10 cellular contexts compared by ENCODE assay signal in the genomic region with DNA sequence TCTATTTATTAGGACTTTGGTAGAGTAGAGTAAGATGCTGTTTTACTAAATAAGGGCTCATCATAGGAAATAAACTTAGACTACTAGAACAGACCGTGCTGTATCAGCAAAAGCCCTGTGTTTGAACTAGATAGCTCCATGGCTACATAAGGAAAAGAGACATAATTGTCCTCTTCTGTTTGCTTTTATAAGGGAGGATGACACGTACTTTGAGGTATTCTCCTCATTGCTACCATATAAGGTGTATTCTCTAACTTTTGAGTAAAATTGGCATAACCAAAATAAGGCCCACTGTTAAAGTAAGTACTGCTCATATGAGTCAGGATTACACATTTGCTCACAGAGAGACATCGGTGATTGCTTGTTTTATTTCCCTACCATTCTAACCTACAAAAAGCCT.
A peak's percentile ranks its signal among the peaks of the same experiment; 100 is the strongest.
DNase-seq lines count a peak whose midpoint lies in the region; ATAC-seq and TF ChIP-seq lines count a peak whose summit lies in the region.
"Had no signal": no experiment of that assay in that cellular context is flagged by ENCODE, and none has a peak within 500 bp of the region (broad histone marks: within the 10 kb centered on the region; RNA-seq: fewer than 3 reads in every experiment).

No MANE protein-coding gene starts in this region.

- no peaks in the 10 kb centered on the region for H3K9me3 ChIP-seq in SK-N-SH

- H3K36me3 ChIP-seq in SK-N-SH (replicated peaks in 1 of 2; ENCODE audit: control insufficient read depth in 1 of 2, insufficient read depth in 2 of 2, low read length in 1 of 2): peaks cover 0 to 28% of the 10 kb centered on the region in 2 experiments

- H3K4me2 ChIP-seq in SK-N-SH: 0 out of 2 replicates have a peak overlapping the region, but pooled peaks have one; percentile 27

- H3K79me2 ChIP-seq in SK-N-SH (ENCODE audit: insufficient read depth): peaks cover 100% of the 10 kb centered on the region

- DNase-seq in ELR (ENCODE audit: low read depth) (peak; percentile 80), SK-N-SH (no peak), fibroblast of villous mesenchyme (ENCODE audit: low read depth) (peak; percentile 53), skeletal muscle cell (ENCODE audit: low read depth) (peak; percentile 73), progenitor cell of endocrine pancreas (ENCODE audit: low spot score, unreplicated experiment) (no peak), HuH-7.5 (ENCODE audit: low spot score) (no peak), midbrain (lab: John Stamatoyannopoulos, UW) (no peak)
- DNase-seq: NCI-H2171 treated with DMSO at 0.1 percent for 48 hours had no signal

- CTCF ChIA-PET in SK-N-SH (lab: Yijun Ruan, JAX): no interaction called here

- H3K27me3 ChIP-seq in SK-N-SH (ENCODE audit: insufficient read depth): no peaks in the 10 kb centered on the region

- H3K27me3 Mint-ChIP-seq in progenitor cell of endocrine pancreas: no peaks in the 10 kb centered on the region

- no peak overlapping the region for H3K4me3 Mint-ChIP-seq in progenitor cell of endocrine pancreas (ENCODE audit: low read depth)

- TF ChIP-seq RAD21 in SK-N-SH (IDR thresholded peaks at IDR 0.05; ENCODE audit: low read length): no peak

- ATAC-seq in HG03097 (IDR thresholded peaks at IDR 0.05; ENCODE audit: low FRiP score, unreplicated experiment): no peak

- H3K27ac Mint-ChIP-seq in progenitor cell of endocrine pancreas: no peak overlapping the region
- H3K27ac Mint-ChIP-seq: activated naive CD4-positive, alpha-beta T cell treated with anti-CD3 and anti-CD28 coated beads, Interleukin-2, amount 50 U/mL, for 72 hours had no signal

- POLR2A ChIA-PET in SK-N-SH (lab: Yijun Ruan, JAX): no interaction called here

- 62% methylated on average over 3 of the region's 3 CpGs for WGBS in SK-N-SH (ENCODE audit: low lambda C conversion rate)

- peaks cover 0 to 30% of the 10 kb centered on the region in 2 experiments; a peak in 3 of 4 replicates for H3K4me1 ChIP-seq in SK-N-SH (ENCODE audit: control insufficient read depth in 1 of 2, insufficient read depth in 2 of 2, low read depth in 1 of 2, low read length in 1 of 2)

- peak overlapping the region in 1 of 2 experiments; percentile 76; a peak in 2 of 4 replicates for H3K27ac ChIP-seq in SK-N-SH (ENCODE audit: low read depth in 2 of 2, low read length in 1 of 2)

- no peaks in the 10 kb centered on the region for H3K9me2 ChIP-seq in SK-N-SH

- no peaks in the 10 kb centered on the region for H4K20me1 ChIP-seq in SK-N-SH (ENCODE audit: insufficient read depth)

- no peak overlapping the region for H2AFZ ChIP-seq in SK-N-SH (ENCODE audit: low read depth)

- TF ChIP-seq EP300 in SK-N-SH (IDR thresholded peaks at IDR 0.05; ENCODE audit: borderline replicate concordance in 1 of 2, low read depth in 1 of 2, low read length in 1 of 2): no peak

- peaks cover 19% of the 10 kb centered on the region for H3K9me3 Mint-ChIP-seq in progenitor cell of endocrine pancreas (ENCODE audit: low read depth)
- H3K9me3 Mint-ChIP-seq: activated naive CD4-positive, alpha-beta T cell treated with anti-CD3 and anti-CD28 coated beads, Interleukin-2, amount 50 U/mL, for 72 hours had no signal

- H3F3A ChIP-seq in SK-N-SH (replicated peaks; ENCODE audit: insufficient read depth): peaks cover 8% of the 10 kb centered on the region

- H3K4me3 ChIP-seq in SK-N-SH (ENCODE audit: low read depth in 2 of 2, low read length in 1 of 2) (no peak overlapping the region), fibroblast of villous mesenchyme (ENCODE audit: low read depth, low read length) (no peak overlapping the region), skeletal muscle cell (ENCODE audit: low read depth, low read length) (no peak overlapping the region)

- TF ChIP-seq CTCF in SK-N-SH (IDR thresholded peaks at IDR 0.05) (no peak), fibroblast of villous mesenchyme (IDR thresholded peaks at IDR 0.05; ENCODE audit: insufficient read depth, low read depth, low read length) (no peak), progenitor cell of endocrine pancreas (IDR thresholded peaks at IDR 0.05; ENCODE audit: unreplicated experiment) (no peak)

- H3K36me3 Mint-ChIP-seq in progenitor cell of endocrine pancreas (ENCODE audit: insufficient read depth): peaks cover 14% of the 10 kb centered on the region

- H3K9ac ChIP-seq in SK-N-SH: peak overlapping the region; percentile 23; the same call in 1 of the 2 replicates

- peaks cover 4% of the 10 kb centered on the region for H3K4me1 Mint-ChIP-seq in progenitor cell of endocrine pancreas (ENCODE audit: low read depth)

TF ChIP-seq in SK-N-SH, 30 proteins besides CTCF, POLR2A, EP300 and RAD21 (continues in another document):
- TF ChIP-seq FOSL2 (IDR thresholded peaks at IDR 0.05; ENCODE audit: borderline replicate concordance, low read depth) (no peak), TCF12 (IDR thresholded peaks at IDR 0.05) (no peak), SIN3A (IDR thresholded peaks at IDR 0.05; ENCODE audit: borderline replicate concordance, low read depth, low read length) (no peak), JUND (IDR thresholded peaks at IDR 0.05) (no peak), FOXJ3 (CRISPR knock-in tag; IDR thresholded peaks at IDR 0.05) (no peak), POLR2AphosphoS5 (IDR thresholded peaks at IDR 0.05; ENCODE audit: low read depth, low read length) (no peak), TEAD4 (IDR thresholded peaks at IDR 0.05; ENCODE audit: borderline replicate concordance, insufficient read depth) (no peak), SMC3 (IDR thresholded peaks at IDR 0.05; ENCODE audit: low read depth, low read length) (no peak), ELF1 (IDR thresholded peaks at IDR 0.05) (no peak), FOXM1 (IDR thresholded peaks at IDR 0.05; ENCODE audit: low read depth) (no peak)
- TF ChIP-seq, protein P1, sequence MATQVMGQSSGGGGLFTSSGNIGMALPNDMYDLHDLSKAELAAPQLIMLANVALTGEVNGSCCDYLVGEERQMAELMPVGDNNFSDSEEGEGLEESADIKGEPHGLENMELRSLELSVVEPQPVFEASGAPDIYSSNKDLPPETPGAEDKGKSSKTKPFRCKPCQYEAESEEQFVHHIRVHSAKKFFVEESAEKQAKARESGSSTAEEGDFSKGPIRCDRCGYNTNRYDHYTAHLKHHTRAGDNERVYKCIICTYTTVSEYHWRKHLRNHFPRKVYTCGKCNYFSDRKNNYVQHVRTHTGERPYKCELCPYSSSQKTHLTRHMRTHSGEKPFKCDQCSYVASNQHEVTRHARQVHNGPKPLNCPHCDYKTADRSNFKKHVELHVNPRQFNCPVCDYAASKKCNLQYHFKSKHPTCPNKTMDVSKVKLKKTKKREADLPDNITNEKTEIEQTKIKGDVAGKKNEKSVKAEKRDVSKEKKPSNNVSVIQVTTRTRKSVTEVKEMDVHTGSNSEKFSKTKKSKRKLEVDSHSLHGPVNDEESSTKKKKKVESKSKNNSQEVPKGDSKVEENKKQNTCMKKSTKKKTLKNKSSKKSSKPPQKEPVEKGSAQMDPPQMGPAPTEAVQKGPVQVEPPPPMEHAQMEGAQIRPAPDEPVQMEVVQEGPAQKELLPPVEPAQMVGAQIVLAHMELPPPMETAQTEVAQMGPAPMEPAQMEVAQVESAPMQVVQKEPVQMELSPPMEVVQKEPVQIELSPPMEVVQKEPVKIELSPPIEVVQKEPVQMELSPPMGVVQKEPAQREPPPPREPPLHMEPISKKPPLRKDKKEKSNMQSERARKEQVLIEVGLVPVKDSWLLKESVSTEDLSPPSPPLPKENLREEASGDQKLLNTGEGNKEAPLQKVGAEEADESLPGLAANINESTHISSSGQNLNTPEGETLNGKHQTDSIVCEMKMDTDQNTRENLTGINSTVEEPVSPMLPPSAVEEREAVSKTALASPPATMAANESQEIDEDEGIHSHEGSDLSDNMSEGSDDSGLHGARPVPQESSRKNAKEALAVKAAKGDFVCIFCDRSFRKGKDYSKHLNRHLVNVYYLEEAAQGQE (IDR thresholded peaks at IDR 0.05; ENCODE audit: low read depth, low read length): no peak
- TF ChIP-seq, protein P2, sequence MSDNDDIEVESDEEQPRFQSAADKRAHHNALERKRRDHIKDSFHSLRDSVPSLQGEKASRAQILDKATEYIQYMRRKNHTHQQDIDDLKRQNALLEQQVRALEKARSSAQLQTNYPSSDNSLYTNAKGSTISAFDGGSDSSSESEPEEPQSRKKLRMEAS (IDR thresholded peaks at IDR 0.05; ENCODE audit: low read depth): no peak
- TF ChIP-seq, protein P3, sequence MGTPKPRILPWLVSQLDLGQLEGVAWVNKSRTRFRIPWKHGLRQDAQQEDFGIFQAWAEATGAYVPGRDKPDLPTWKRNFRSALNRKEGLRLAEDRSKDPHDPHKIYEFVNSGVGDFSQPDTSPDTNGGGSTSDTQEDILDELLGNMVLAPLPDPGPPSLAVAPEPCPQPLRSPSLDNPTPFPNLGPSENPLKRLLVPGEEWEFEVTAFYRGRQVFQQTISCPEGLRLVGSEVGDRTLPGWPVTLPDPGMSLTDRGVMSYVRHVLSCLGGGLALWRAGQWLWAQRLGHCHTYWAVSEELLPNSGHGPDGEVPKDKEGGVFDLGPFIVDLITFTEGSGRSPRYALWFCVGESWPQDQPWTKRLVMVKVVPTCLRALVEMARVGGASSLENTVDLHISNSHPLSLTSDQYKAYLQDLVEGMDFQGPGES (IDR thresholded peaks at IDR 0.05; ENCODE audit: low read depth, low read length): no peak
- TF ChIP-seq, protein P4, sequence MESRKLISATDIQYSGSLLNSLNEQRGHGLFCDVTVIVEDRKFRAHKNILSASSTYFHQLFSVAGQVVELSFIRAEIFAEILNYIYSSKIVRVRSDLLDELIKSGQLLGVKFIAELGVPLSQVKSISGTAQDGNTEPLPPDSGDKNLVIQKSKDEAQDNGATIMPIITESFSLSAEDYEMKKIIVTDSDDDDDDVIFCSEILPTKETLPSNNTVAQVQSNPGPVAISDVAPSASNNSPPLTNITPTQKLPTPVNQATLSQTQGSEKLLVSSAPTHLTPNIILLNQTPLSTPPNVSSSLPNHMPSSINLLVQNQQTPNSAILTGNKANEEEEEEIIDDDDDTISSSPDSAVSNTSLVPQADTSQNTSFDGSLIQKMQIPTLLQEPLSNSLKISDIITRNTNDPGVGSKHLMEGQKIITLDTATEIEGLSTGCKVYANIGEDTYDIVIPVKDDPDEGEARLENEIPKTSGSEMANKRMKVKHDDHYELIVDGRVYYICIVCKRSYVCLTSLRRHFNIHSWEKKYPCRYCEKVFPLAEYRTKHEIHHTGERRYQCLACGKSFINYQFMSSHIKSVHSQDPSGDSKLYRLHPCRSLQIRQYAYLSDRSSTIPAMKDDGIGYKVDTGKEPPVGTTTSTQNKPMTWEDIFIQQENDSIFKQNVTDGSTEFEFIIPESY (IDR thresholded peaks at IDR 0.05; ENCODE audit: borderline replicate concordance, low read depth): no peak
- TF ChIP-seq, protein P5, sequence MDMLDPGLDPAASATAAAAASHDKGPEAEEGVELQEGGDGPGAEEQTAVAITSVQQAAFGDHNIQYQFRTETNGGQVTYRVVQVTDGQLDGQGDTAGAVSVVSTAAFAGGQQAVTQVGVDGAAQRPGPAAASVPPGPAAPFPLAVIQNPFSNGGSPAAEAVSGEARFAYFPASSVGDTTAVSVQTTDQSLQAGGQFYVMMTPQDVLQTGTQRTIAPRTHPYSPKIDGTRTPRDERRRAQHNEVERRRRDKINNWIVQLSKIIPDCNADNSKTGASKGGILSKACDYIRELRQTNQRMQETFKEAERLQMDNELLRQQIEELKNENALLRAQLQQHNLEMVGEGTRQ (IDR thresholded peaks at IDR 0.05; ENCODE audit: borderline replicate concordance, low read depth, low read length): no peak

Comparison
In these comparisons a context has a peak if more than half of its experiments do, and no peak if none do; other contexts are left out.
1. DNase-seq: peak in ELR (single experiment), fibroblast of villous mesenchyme (single experiment) and skeletal muscle cell (single experiment); none in SK-N-SH (single experiment), progenitor cell of endocrine pancreas (single experiment), HuH-7.5 (single experiment) and midbrain (single experiment).